ENCODE assay signal across 8 cellular contexts in the genomic region with DNA sequence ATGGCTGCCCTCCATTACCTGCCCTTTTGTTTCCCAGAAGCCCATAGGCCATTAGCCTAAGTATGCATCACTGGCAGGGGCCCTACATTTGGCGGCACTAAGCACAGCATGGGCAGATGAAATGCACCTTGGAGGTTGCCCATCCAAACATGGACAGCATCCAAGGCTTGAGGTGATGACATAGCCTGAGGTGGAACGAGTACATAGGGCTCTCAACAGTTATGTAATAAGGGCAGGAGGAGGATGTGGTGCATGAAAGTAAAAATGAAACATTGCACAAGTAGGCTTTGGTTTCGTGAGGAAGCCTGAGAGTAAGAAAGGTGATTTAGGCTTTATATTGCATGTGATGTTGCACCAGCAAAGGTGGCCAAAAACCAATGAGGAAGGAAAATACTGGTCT.
DNase-seq lines count a peak whose midpoint lies in the region; ATAC-seq, FAIRE-seq and TF ChIP-seq lines count a peak whose summit lies in the region.

No MANE protein-coding gene starts in this region.

- RAD21 ChIA-PET in GM12878 (lab: Charles Lee; ENCODE audit: unreplicated experiment) = interaction anchor here (0.8 to 1.5 kb wide), 3 partner anchors 64 to 409 kb away, joined by 3 to 5 read pairs (median 4); no protein-coding TSS in a partner anchor

- 23% methylated on average over 3 of the region's 3 CpGs for WGBS in GM12878 (ENCODE audit: insufficient coverage, insufficient replicate concordance, low lambda C conversion rate, missing lambda C conversion rate)

- peaks cover 9% of the 10 kb centered on the region for H3K4me1 ChIP-seq in GM12878 (ENCODE audit: control insufficient read depth, insufficient read depth, low read length)
- no peaks in the 10 kb centered on the region for H3K4me1 ChIP-seq in osteoblast (ENCODE audit: insufficient read depth, low read length)

- H3K36me3 ChIP-seq in GM12878 (ENCODE audit: control insufficient read depth in 2 of 2, insufficient read depth in 2 of 2, low read length in 1 of 2) (no peaks in the 10 kb centered on the region), osteoblast (ENCODE audit: insufficient read depth, low read length) (no peaks in the 10 kb centered on the region)

- TF ChIP-seq RAD21 in GM12878 (IDR thresholded peaks at IDR 0.05; ENCODE audit: insufficient read depth, low read depth, low read length) = no peak

- ATAC-seq in GM18511 (IDR thresholded peaks at IDR 0.05; ENCODE audit: unreplicated experiment) = peak; percentile 100
- peak; percentile 99 for ATAC-seq in GM21528 (IDR thresholded peaks at IDR 0.05; ENCODE audit: low FRiP score, unreplicated experiment)
- peak; percentile 100 for ATAC-seq in GM12878

- FAIRE-seq in GM12878 (lab: Jason Lieb, UNC) (peak; percentile 84), H54 (lab: Jason Lieb, UNC) (no peak)

- TF ChIP-seq CTCF in HL-60 (IDR thresholded peaks at IDR 0.05; ENCODE audit: insufficient read depth, low read length) (no peak), GM12878 (IDR thresholded peaks at IDR 0.05 in 2 of 3, conservative IDR thresholded peaks at IDR 0.05 in 1 of 3; ENCODE audit: control insufficient read depth in 2 of 3, extremely low read depth in 1 of 3, insufficient read depth in 1 of 3, low read depth in 3 of 3, low read length in 3 of 3) (no peak), osteoblast (IDR thresholded peaks at IDR 0.05; ENCODE audit: extremely low read depth, low read depth, low read length) (no peak)

- intact Hi-C loops in GM12878 (cut with micrococcal nuclease; ENCODE audit: unreplicated experiment) = no loop called here

- H3K9me3 ChIP-seq in GM12878 (replicated peaks; ENCODE audit: control insufficient read depth, insufficient read depth, low read length) (no peaks in the 10 kb centered on the region), osteoblast (ENCODE audit: low read depth, low read length) (no peaks in the 10 kb centered on the region)

- H3K4me2 ChIP-seq in GM12878 (ENCODE audit: control insufficient read depth, insufficient read depth) (0 out of 2 replicates have a peak overlapping the region, but pooled peaks have one; percentile 7), osteoblast (ENCODE audit: insufficient read depth, low read length) (no peak overlapping the region)

- no peak overlapping the region for H2AFZ ChIP-seq in GM12878 (ENCODE audit: control insufficient read depth, low read depth, low read length)
- H2AFZ ChIP-seq in osteoblast (ENCODE audit: low read length) = no peak overlapping the region

- peak; percentile 85 to 86 for DNase-seq in HL-60 (ENCODE audit: low read depth in 1 of 2, low spot score in 1 of 2)
- DNase-seq in GM12878 (ENCODE audit: low read depth, low spot score) = peak; percentile 60
- no peak for DNase-seq in H54 (ENCODE audit: insufficient read length, low spot score)
- DNase-seq in NCI-H2196 (lab: John Stamatoyannopoulos, UW; ENCODE audit: unreplicated experiment) = no peak
- DNase-seq in cerebellar nuclear complex (lab: John Stamatoyannopoulos, UW) = no peak
- DNase-seq in osteoblast (ENCODE audit: insufficient read length, low spot score, missing footprints) = no peak

- no peak overlapping the region for H3K9ac ChIP-seq in GM12878 (ENCODE audit: control insufficient read depth, insufficient read depth, low read length)

- H3K27ac ChIP-seq in HL-60 (replicated peaks) (no peak overlapping the region; the same call in 1 of the 2 replicates), GM12878 (ENCODE audit: control insufficient read depth, insufficient read depth) (no peak overlapping the region), osteoblast (ENCODE audit: low read depth, low read length) (no peak overlapping the region)

- H3K79me2 ChIP-seq in GM12878 (ENCODE audit: control insufficient read depth, insufficient read depth, low read length) (no peaks in the 10 kb centered on the region), osteoblast (ENCODE audit: insufficient read depth, low read length) (no peaks in the 10 kb centered on the region)

- no peaks in the 10 kb centered on the region for H4K20me1 ChIP-seq in GM12878 (ENCODE audit: control insufficient read depth, insufficient read depth)
- H4K20me1 ChIP-seq in osteoblast (ENCODE audit: insufficient read depth, low read length) = no peaks in the 10 kb centered on the region

- no peak overlapping the region for H3K4me3 ChIP-seq in HL-60 (replicated peaks; ENCODE audit: insufficient read depth, low read length)
- H3K4me3 ChIP-seq in GM12878 = no peak overlapping the region
- H3K4me3 ChIP-seq in osteoblast (ENCODE audit: insufficient read depth, low read length) = no peak overlapping the region

- in situ Hi-C loops in GM12878 (cut with MboI) = no loop called here

- TF ChIP-seq POLR2A in GM12878 (IDR thresholded peaks at IDR 0.05; ENCODE audit: low read depth, low read length) (no peak), H54 (IDR thresholded peaks at IDR 0.05; ENCODE audit: low read depth, low read length) (no peak)

- POLR2A ChIA-PET in GM12878 (lab: Charles Lee) = interaction anchor here (0.9 kb wide), 1 partner anchor 53 kb away, joined by 3 read pairs; no protein-coding TSS in a partner anchor

- SMC1A ChIA-PET in GM12878 (lab: Charles Lee; ENCODE audit: uncharacterized antibody, unreplicated experiment) = interaction anchor here (0.6 to 1.9 kb wide), 11 partner anchors 19 to 74 kb away, joined by 3 to 11 read pairs (median 4); no protein-coding TSS in a partner anchor

- peak in 1 of 2 experiments; percentile 41; a peak in 1 of 4 replicates for TF ChIP-seq EP300 in GM12878 (IDR thresholded peaks at IDR 0.05; ENCODE audit: borderline replicate concordance in 1 of 2, control insufficient read depth in 1 of 2, low read depth in 2 of 2, low read length in 2 of 2)

- CTCF ChIA-PET in GM12878 (lab: Yijun Ruan, JAX) = interaction anchor here (0.5 to 1.4 kb wide), 5 partner anchors 19 to 489 kb away, joined by 3 to 4 read pairs (median 3); no protein-coding TSS in a partner anchor

- no peaks in the 10 kb centered on the region for H3K27me3 ChIP-seq in HL-60 (ENCODE audit: insufficient read depth, poor library complexity, severe bottlenecking)
- no peaks in the 10 kb centered on the region for H3K27me3 ChIP-seq in GM12878 (replicated peaks in 1 of 2; ENCODE audit: control insufficient read depth in 2 of 2, insufficient read depth in 2 of 2, low read length in 1 of 2)
- H3K27me3 ChIP-seq in osteoblast (ENCODE audit: insufficient read depth, low read length) = no peaks in the 10 kb centered on the region

- no TSS peak for BruUV-seq in GM12878 (replicated peaks; lab: Mats Ljungman, UMichigan)

TF ChIP-seq in GM12878, 131 proteins besides CTCF, POLR2A, EP300 and RAD21 (continues in another document):
- peak; percentile 78 for TF ChIP-seq RUNX3 (IDR thresholded peaks at IDR 0.05; ENCODE audit: low read length)
- peak; percentile 42 to 64; a peak in 1 of 4 replicates for TF ChIP-seq BHLHE40 (IDR thresholded peaks at IDR 0.05; ENCODE audit: borderline replicate concordance in 1 of 2, low read depth in 2 of 2, low read length in 1 of 2)
- TF ChIP-seq NFIC (IDR thresholded peaks at IDR 0.05; ENCODE audit: low read depth, low read length) = peak; percentile 36; the same call in 1 of the 2 replicates
- no peak for TF ChIP-seq RCOR1 (conservative IDR thresholded peaks at IDR 0.05; ENCODE audit: low read depth, low read length)
- 0 out of 2 replicates have a peak, but pooled peaks have one; percentile 32 for TF ChIP-seq IKZF1 (conservative IDR thresholded peaks at IDR 0.05)
- TF ChIP-seq YBX1 (IDR thresholded peaks at IDR 0.05) = no peak
- peak; percentile 63; the same call in 1 of the 2 replicates for TF ChIP-seq HDGF (IDR thresholded peaks at IDR 0.05)
- TF ChIP-seq MXI1 (IDR thresholded peaks at IDR 0.05; ENCODE audit: low read depth, low read length) = peak; percentile 49; the same call in 1 of the 2 replicates
- no peak for TF ChIP-seq STAT3 (IDR thresholded peaks at IDR 0.05; ENCODE audit: low read depth, low read length)
- TF ChIP-seq IKZF2 (IDR thresholded peaks at IDR 0.05) = 0 out of 4 replicates have a peak, but pooled peaks of 1 of the 2 experiments have one; percentile 29
- TF ChIP-seq, protein P1, sequence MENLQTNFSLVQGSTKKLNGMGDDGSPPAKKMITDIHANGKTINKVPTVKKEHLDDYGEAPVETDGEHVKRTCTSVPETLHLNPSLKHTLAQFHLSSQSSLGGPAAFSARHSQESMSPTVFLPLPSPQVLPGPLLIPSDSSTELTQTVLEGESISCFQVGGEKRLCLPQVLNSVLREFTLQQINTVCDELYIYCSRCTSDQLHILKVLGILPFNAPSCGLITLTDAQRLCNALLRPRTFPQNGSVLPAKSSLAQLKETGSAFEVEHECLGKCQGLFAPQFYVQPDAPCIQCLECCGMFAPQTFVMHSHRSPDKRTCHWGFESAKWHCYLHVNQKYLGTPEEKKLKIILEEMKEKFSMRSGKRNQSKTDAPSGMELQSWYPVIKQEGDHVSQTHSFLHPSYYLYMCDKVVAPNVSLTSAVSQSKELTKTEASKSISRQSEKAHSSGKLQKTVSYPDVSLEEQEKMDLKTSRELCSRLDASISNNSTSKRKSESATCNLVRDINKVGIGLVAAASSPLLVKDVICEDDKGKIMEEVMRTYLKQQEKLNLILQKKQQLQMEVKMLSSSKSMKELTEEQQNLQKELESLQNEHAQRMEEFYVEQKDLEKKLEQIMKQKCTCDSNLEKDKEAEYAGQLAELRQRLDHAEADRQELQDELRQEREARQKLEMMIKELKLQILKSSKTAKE (IDR thresholded peaks at IDR 0.05; ENCODE audit: low read depth, poor library complexity, severe bottlenecking) = no peak
- TF ChIP-seq ZNF622 (IDR thresholded peaks at IDR 0.05) = no peak
- peak; percentile 22; the same call in 1 of the 2 replicates for TF ChIP-seq DPF2 (IDR thresholded peaks at IDR 0.05)

Comparison
In these comparisons a context has a peak if more than half of its experiments do, and no peak if none do; other contexts are left out.
1. DNase-seq: peak in HL-60 (2 of 2) and GM12878 (single experiment); none in H54 (single experiment), NCI-H2196 (single experiment), cerebellar nuclear complex (0 of 2) and osteoblast (single experiment).
2. Peak in every context shown above with its lines, with median percentiles within 50 percentile points of each other: ATAC-seq.